In genomic region chr4:134202136-134202535, GRCh38 we compare ENCODE assay signal across 1 cellular context.
TF ChIP-seq lines count a peak whose summit lies in the region.

No MANE protein-coding gene starts in this region.

TF ChIP-seq in GM23338, 12 proteins besides CTCF, POLR2A, EP300 and RAD21 (continued from another document):
- TF ChIP-seq EZH2 (IDR thresholded peaks at IDR 0.05; ENCODE audit: low read depth, unreplicated experiment) (no peak), STAT1 (IDR thresholded peaks at IDR 0.05; ENCODE audit: unreplicated experiment) (no peak), EZH2phosphoT487 (IDR thresholded peaks at IDR 0.05; ENCODE audit: unreplicated experiment) (no peak), POLR2AphosphoS5 (IDR thresholded peaks at IDR 0.05; ENCODE audit: low read depth) (no peak), CREB1 (CRISPR knock-in tag; IDR thresholded peaks at IDR 0.05; ENCODE audit: low read depth) (no peak), NANOG (IDR thresholded peaks at IDR 0.05; ENCODE audit: borderline replicate concordance) (no peak)
- TF ChIP-seq, protein P1, sequence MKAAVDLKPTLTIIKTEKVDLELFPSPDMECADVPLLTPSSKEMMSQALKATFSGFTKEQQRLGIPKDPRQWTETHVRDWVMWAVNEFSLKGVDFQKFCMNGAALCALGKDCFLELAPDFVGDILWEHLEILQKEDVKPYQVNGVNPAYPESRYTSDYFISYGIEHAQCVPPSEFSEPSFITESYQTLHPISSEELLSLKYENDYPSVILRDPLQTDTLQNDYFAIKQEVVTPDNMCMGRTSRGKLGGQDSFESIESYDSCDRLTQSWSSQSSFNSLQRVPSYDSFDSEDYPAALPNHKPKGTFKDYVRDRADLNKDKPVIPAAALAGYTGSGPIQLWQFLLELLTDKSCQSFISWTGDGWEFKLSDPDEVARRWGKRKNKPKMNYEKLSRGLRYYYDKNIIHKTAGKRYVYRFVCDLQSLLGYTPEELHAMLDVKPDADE (IDR thresholded peaks at IDR 0.05): no peak
- TF ChIP-seq, protein P2, sequence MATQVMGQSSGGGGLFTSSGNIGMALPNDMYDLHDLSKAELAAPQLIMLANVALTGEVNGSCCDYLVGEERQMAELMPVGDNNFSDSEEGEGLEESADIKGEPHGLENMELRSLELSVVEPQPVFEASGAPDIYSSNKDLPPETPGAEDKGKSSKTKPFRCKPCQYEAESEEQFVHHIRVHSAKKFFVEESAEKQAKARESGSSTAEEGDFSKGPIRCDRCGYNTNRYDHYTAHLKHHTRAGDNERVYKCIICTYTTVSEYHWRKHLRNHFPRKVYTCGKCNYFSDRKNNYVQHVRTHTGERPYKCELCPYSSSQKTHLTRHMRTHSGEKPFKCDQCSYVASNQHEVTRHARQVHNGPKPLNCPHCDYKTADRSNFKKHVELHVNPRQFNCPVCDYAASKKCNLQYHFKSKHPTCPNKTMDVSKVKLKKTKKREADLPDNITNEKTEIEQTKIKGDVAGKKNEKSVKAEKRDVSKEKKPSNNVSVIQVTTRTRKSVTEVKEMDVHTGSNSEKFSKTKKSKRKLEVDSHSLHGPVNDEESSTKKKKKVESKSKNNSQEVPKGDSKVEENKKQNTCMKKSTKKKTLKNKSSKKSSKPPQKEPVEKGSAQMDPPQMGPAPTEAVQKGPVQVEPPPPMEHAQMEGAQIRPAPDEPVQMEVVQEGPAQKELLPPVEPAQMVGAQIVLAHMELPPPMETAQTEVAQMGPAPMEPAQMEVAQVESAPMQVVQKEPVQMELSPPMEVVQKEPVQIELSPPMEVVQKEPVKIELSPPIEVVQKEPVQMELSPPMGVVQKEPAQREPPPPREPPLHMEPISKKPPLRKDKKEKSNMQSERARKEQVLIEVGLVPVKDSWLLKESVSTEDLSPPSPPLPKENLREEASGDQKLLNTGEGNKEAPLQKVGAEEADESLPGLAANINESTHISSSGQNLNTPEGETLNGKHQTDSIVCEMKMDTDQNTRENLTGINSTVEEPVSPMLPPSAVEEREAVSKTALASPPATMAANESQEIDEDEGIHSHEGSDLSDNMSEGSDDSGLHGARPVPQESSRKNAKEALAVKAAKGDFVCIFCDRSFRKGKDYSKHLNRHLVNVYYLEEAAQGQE (IDR thresholded peaks at IDR 0.05; ENCODE audit: unreplicated experiment): no peak
TF ChIP-seq in GM23338: peak in this region for 0.
